28 cellular contexts compared by ENCODE assay signal in genomic region chr5:169751490-169751889, GRCh38.
"Had no signal": no experiment of that assay in that cellular context is flagged by ENCODE, and none has a peak within 500 bp of the region (broad histone marks: within the 10 kb centered on the region; RNA-seq: fewer than 3 reads in every experiment).

No MANE protein-coding gene starts in this region.

- H3K4me1 Mint-ChIP-seq: activated naive CD8-positive, alpha-beta T cell treated with anti-CD3 and anti-CD28 coated beads for 36 hours; central memory CD8-positive, alpha-beta T cell; neural crest cell had no signal

- H3K27me3 Mint-ChIP-seq: activated CD4-positive, alpha-beta memory T cell treated with anti-CD3 and anti-CD28 coated beads, Interleukin-2, amount 10 ng/mL, durations not matched to agents 7 days and 5 days; activated CD4-positive, alpha-beta T cell treated with anti-CD3 and anti-CD28 coated beads, Interleukin-2, amount 10 ng/mL, durations not matched to agents 7 days and 5 days; activated naive CD8-positive, alpha-beta T cell treated with anti-CD3 and anti-CD28 coated beads for 36 hours; central memory CD8-positive, alpha-beta T cell; dendritic cell treated with granulocyte-macrophage colony-stimulating factor and Interleukin-4, amounts not matched to agents 40 ng/mL and 50 ng/mL, for 4 days; memory B cell; naive thymus-derived CD8-positive, alpha-beta T cell; stimulated activated memory B cell treated with anti-CD40 and anti-IgM and Interleukin-4, amounts not matched to agents 10 μg/mL and 1 μg/mL and 100 μg/mL, for 72 hours; T-helper 17 cell had no signal

- ATAC-seq: esophagus mucosa; left colon; naive thymus-derived CD8-positive, alpha-beta T cell; pancreas; stimulated activated memory B cell treated with anti-CD40 and anti-IgM and Interleukin-4, amounts not matched to agents 10 μg/mL and 1 μg/mL and 100 μg/mL, for 72 hours; T-helper 17 cell had no signal

- H3K9me3 Mint-ChIP-seq: activated CD4-positive, alpha-beta memory T cell treated with anti-CD3 and anti-CD28 coated beads, Interleukin-2, amount 10 ng/mL, durations not matched to agents 7 days and 5 days; activated CD4-positive, alpha-beta T cell treated with anti-CD3 and anti-CD28 coated beads, Interleukin-2, amount 10 ng/mL, durations not matched to agents 7 days and 5 days; activated naive CD4-positive, alpha-beta T cell treated with anti-CD3 and anti-CD28 coated beads for 36 hours; activated naive CD8-positive, alpha-beta T cell treated with anti-CD3 and anti-CD28 coated beads for 36 hours; central memory CD8-positive, alpha-beta T cell; dendritic cell treated with granulocyte-macrophage colony-stimulating factor and Interleukin-4, amounts not matched to agents 40 ng/mL and 50 ng/mL, for 4 days; endodermal cell; memory B cell; naive thymus-derived CD8-positive, alpha-beta T cell; neural crest cell; stimulated activated memory B cell treated with anti-CD40 and anti-IgM and Interleukin-4, amounts not matched to agents 10 μg/mL and 1 μg/mL and 100 μg/mL, for 72 hours had no signal

- H3K27ac Mint-ChIP-seq: activated CD4-positive, alpha-beta memory T cell treated with anti-CD3 and anti-CD28 coated beads, Interleukin-2, amount 10 ng/mL, durations not matched to agents 7 days and 5 days; activated CD4-positive, alpha-beta T cell treated with anti-CD3 and anti-CD28 coated beads, Interleukin-2, amount 10 ng/mL, durations not matched to agents 7 days and 5 days; activated naive CD4-positive, alpha-beta T cell treated with anti-CD3 and anti-CD28 coated beads for 36 hours; activated naive CD8-positive, alpha-beta T cell treated with anti-CD3 and anti-CD28 coated beads for 36 hours; dendritic cell treated with granulocyte-macrophage colony-stimulating factor and Interleukin-4, amounts not matched to agents 40 ng/mL and 50 ng/mL, for 4 days; endodermal cell; stimulated activated memory B cell treated with anti-CD40 and anti-IgM and Interleukin-4, amounts not matched to agents 10 μg/mL and 1 μg/mL and 100 μg/mL, for 72 hours; T-helper 17 cell had no signal

- H3K4me3 Mint-ChIP-seq: activated CD4-positive, alpha-beta memory T cell treated with anti-CD3 and anti-CD28 coated beads, Interleukin-2, amount 10 ng/mL, durations not matched to agents 7 days and 5 days; activated CD4-positive, alpha-beta T cell treated with anti-CD3 and anti-CD28 coated beads, Interleukin-2, amount 10 ng/mL, durations not matched to agents 7 days and 5 days; activated naive CD4-positive, alpha-beta T cell treated with anti-CD3 and anti-CD28 coated beads for 36 hours; activated naive CD8-positive, alpha-beta T cell treated with anti-CD3 and anti-CD28 coated beads for 36 hours; central memory CD8-positive, alpha-beta T cell; dendritic cell treated with granulocyte-macrophage colony-stimulating factor and Interleukin-4, amounts not matched to agents 40 ng/mL and 50 ng/mL, for 4 days; endodermal cell; memory B cell; naive thymus-derived CD8-positive, alpha-beta T cell; neural crest cell; stimulated activated memory B cell treated with anti-CD40 and anti-IgM and Interleukin-4, amounts not matched to agents 10 μg/mL and 1 μg/mL and 100 μg/mL, for 72 hours; T-helper 17 cell had no signal

- DNase-seq: activated CD4-positive, alpha-beta memory T cell treated with anti-CD3 and anti-CD28 coated beads, Interleukin-2, amount 10 ng/mL, durations not matched to agents 7 days and 5 days; activated CD4-positive, alpha-beta T cell treated with anti-CD3 and anti-CD28 coated beads, Interleukin-2, amount 10 ng/mL, durations not matched to agents 7 days and 5 days; activated CD4-positive, CD25-positive, alpha-beta regulatory T cell treated with anti-CD3 and anti-CD28 coated beads, Interleukin-2, amount 50 U/mL, for 72 hours; activated effector memory CD4-positive, alpha-beta T cell treated with anti-CD3 and anti-CD28 coated beads, Interleukin-2, amount 50 U/mL, for 16 hours; activated naive CD4-positive, alpha-beta T cell treated with anti-CD3 and anti-CD28 coated beads for 36 hours; activated naive CD8-positive, alpha-beta T cell treated with anti-CD3 and anti-CD28 coated beads for 36 hours; amniotic stem cell; endodermal cell; foreskin fibroblast; head of caudate nucleus; hippocampal formation; kidney; left colon; midbrain; naive thymus-derived CD8-positive, alpha-beta T cell; nucleus accumbens; pancreas; sigmoid colon; small intestine; stimulated activated CD4-positive, alpha-beta T cell treated with anti-CD3 and anti-CD28 coated beads, Interleukin-4, amount 100 ng/mL, for 24 hours; T-helper 17 cell; T1000 had no signal
